In the genomic region with DNA sequence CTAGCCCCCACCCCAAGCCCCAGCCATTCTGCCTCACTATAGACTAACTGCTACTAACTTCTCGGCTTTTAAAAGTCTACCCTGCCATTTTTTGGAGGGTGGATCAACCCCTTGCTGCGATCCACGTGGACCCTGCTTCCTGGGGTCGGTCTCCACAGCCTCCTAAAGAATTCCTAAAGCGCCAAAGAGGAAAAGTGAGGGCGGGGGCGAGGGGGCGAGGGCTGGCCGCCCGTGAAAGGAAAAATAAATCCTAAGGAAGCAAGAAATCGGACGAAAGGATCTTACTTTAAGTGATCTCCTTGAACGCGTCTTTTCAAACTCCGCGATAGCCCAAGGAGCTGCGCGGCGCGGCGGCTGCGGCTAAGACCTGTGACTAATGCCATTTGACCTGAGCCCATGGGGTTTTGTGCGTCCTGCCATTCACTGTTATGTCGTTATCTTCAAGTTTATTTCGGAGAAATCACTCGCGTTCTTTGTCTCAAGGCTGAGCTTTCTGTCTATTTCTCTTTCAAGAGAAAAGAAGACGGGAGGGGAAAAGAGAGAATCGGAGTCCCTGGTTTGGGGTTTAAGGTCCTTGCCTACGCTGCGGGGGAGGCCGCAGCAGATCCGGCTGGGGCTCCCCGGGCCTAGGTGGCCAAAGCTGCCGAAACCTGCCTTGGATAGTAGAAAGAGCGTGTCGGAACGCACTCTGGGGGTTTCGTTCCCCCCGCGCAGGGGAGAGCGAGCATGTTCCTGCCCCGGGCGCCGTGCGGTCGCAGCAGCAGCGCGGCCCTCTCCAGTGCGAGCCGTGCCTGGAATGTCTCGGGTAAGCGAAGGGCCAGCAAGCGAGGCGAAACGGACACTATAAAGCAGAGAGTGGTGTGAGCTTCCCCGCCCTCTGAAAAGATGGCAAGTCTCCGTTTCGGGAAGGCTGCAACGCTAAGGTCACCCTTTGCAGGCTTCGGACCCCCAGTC, we compare ENCODE assay signal across 8 cellular contexts. TPM values are rescaled to one million over a fixed set of nuclear protein-coding genes. Genes with fewer than 3 reads are reported as not detected.
DNase-seq lines count a peak whose midpoint lies in the region; ATAC-seq lines count a peak whose summit lies in the region.

No MANE protein-coding gene starts in this region.

- H3K4me1 ChIP-seq in adipocyte (ENCODE audit: control insufficient read depth, insufficient read depth, low read length): peaks cover 11% of the 10 kb centered on the region
- peaks cover 27% of the 10 kb centered on the region for H3K4me1 ChIP-seq in iPS-20b (ENCODE audit: insufficient read depth, low read length)
- peaks cover 0 to 9% (median 7%) of the 10 kb centered on the region in 5 donors for H3K4me1 ChIP-seq in subcutaneous abdominal adipose tissue (ENCODE audit: control insufficient read depth in 5 of 5, insufficient read depth in 5 of 5, low read length in 5 of 5)

- H3K27me3 Mint-ChIP-seq in activated CD4-positive, alpha-beta T cell treated with anti-CD3 and anti-CD28 coated beads, Interleukin-2, amount 10 ng/mL, durations not matched to agents 7 days and 5 days: peaks cover 92% of the 10 kb centered on the region

- H3K36me3 ChIP-seq in adipocyte (ENCODE audit: control insufficient read depth, insufficient read depth, low read length, severe bottlenecking): no peaks in the 10 kb centered on the region
- H3K36me3 ChIP-seq in iPS-20b (ENCODE audit: insufficient read depth, low read depth, low read length): no peaks in the 10 kb centered on the region
- no peaks in the 10 kb centered on the region for H3K36me3 ChIP-seq in subcutaneous abdominal adipose tissue (ENCODE audit: control insufficient read depth in 5 of 5, insufficient read depth in 5 of 5, low read length in 5 of 5)

- DNase-seq in activated CD4-positive, alpha-beta T cell treated with anti-CD3 and anti-CD28 coated beads, Interleukin-2, amount 10 ng/mL, durations not matched to agents 7 days and 5 days: no peak
- DNase-seq in activated CD4-positive, alpha-beta T cell treated with anti-CD3 and anti-CD28 coated beads for 1 hour: no peak
- DNase-seq in adipocyte (ENCODE audit: low read depth): peak; percentile 53
- DNase-seq in stimulated activated naive CD4-positive, alpha-beta T cell treated with Interleukin-2 at 50 U/mL for 16 hours (lab: John Stamatoyannopoulos, UW): no peak
- DNase-seq in KBM-7: no peak

- H3K9me3 Mint-ChIP-seq in activated CD4-positive, alpha-beta T cell treated with anti-CD3 and anti-CD28 coated beads, Interleukin-2, amount 10 ng/mL, durations not matched to agents 7 days and 5 days: peaks cover 11% of the 10 kb centered on the region

- peaks cover 3% of the 10 kb centered on the region for H3K36me3 Mint-ChIP-seq in activated CD4-positive, alpha-beta T cell treated with anti-CD3 and anti-CD28 coated beads, Interleukin-2, amount 10 ng/mL, durations not matched to agents 7 days and 5 days (ENCODE audit: low read depth)

- peaks cover 9% of the 10 kb centered on the region for H3K4me1 Mint-ChIP-seq in activated CD4-positive, alpha-beta T cell treated with anti-CD3 and anti-CD28 coated beads, Interleukin-2, amount 10 ng/mL, durations not matched to agents 7 days and 5 days

- CTCF ChIA-PET in activated CD4-positive, alpha-beta T cell treated with anti-CD3 and anti-CD28 coated beads, Interleukin-2, amount 10 ng/mL, durations not matched to agents 7 days and 5 days (lab: Charles Lee): interaction anchor here (1.5 kb wide), 1 partner anchor 8 kb away, joined by 6 read pairs; no protein-coding TSS in a partner anchor

- in situ Hi-C loops in KBM-7 (cut with MboI; ENCODE audit: low pct_unique_long_range_greater_than_20kb, low sequenced_read_pairs): no loop called here

- H3K9ac ChIP-seq in adipocyte (ENCODE audit: low read length) (no peak overlapping the region), iPS-20b (ENCODE audit: low read depth, low read length) (no peak overlapping the region), subcutaneous abdominal adipose tissue (ENCODE audit: low read length in 5 of 5) (no peak overlapping the region)

- peak overlapping the region; percentile 7 for H3K4me3 Mint-ChIP-seq in activated CD4-positive, alpha-beta T cell treated with anti-CD3 and anti-CD28 coated beads, Interleukin-2, amount 10 ng/mL, durations not matched to agents 7 days and 5 days

- H3K27ac Mint-ChIP-seq in activated CD4-positive, alpha-beta T cell treated with anti-CD3 and anti-CD28 coated beads, Interleukin-2, amount 10 ng/mL, durations not matched to agents 7 days and 5 days: peak overlapping the region; percentile 54

- peaks cover 18% of the 10 kb centered on the region for H3K9me3 ChIP-seq in adipocyte (ENCODE audit: control insufficient read depth, low read length)
- no peaks in the 10 kb centered on the region; the same call in 1 of the 2 replicates for H3K9me3 ChIP-seq in iPS-20b (ENCODE audit: insufficient read depth, low read depth, low read length)
- H3K9me3 ChIP-seq in subcutaneous abdominal adipose tissue (ENCODE audit: control insufficient read depth in 5 of 5, low read length in 5 of 5): peaks cover 0 to 3% (median 0%) of the 10 kb centered on the region in 5 donors

- no peak for ATAC-seq in HG03175 (IDR thresholded peaks at IDR 0.05; ENCODE audit: unreplicated experiment)

- peaks cover 85% of the 10 kb centered on the region for H3K27me3 ChIP-seq in adipocyte (replicated peaks; ENCODE audit: control insufficient read depth, insufficient read depth, low read length)
- peaks cover 100% of the 10 kb centered on the region for H3K27me3 ChIP-seq in iPS-20b (ENCODE audit: insufficient read depth, low read length)
- peaks cover 38 to 82% (median 71%) of the 10 kb centered on the region in 5 donors for H3K27me3 ChIP-seq in subcutaneous abdominal adipose tissue (ENCODE audit: control insufficient read depth in 5 of 5, insufficient read depth in 4 of 5, low read length in 5 of 5)

- POLR2A ChIA-PET in activated CD4-positive, alpha-beta T cell treated with anti-CD3 and anti-CD28 coated beads, Interleukin-2, amount 10 ng/mL, durations not matched to agents 7 days and 5 days (lab: Charles Lee): no interaction called here

- peak overlapping the region; percentile 60 for H3K4me3 ChIP-seq in adipocyte (ENCODE audit: low read length)
- H3K4me3 ChIP-seq in iPS-20b (ENCODE audit: low read length): peak overlapping the region; percentile 65
- H3K4me3 ChIP-seq in subcutaneous abdominal adipose tissue (ENCODE audit: low read depth in 1 of 5, low read length in 5 of 5): peak overlapping the region in 4 of 5 donors; percentile 1 to 46 (median 38)

- H3K27ac ChIP-seq in iPS-20b (ENCODE audit: low read length): no peak overlapping the region
- H3K27ac ChIP-seq in subcutaneous abdominal adipose tissue (ENCODE audit: low read depth, low read length): no peak overlapping the region

RNA-seq across cellular contexts. Expression of a gene that starts 2.8 kb away (rescaled TPM):
- not detected for total RNA-seq in activated CD4-positive, alpha-beta T cell treated with anti-CD3 and anti-CD28 coated beads, Interleukin-2, amount 10 ng/mL, durations not matched to agents 7 days and 5 days
